Comparison of ENCODE assay signal across 10 cellular contexts in genomic region chr5:16179511-16179935, GRCh38. TPM values are rescaled to one million over a fixed set of nuclear protein-coding genes. Genes with fewer than 3 reads are reported as not detected.
DNase-seq lines count a peak whose midpoint lies in the region; TF ChIP-seq lines count a peak whose summit lies in the region.
"Had no signal": no experiment of that assay in that cellular context is flagged by ENCODE, and none has a peak within 500 bp of the region (broad histone marks: within the 10 kb centered on the region; RNA-seq: fewer than 3 reads in every experiment).

MARCHF11 (minus strand) TSS chr5:16179791; CDS start chr5:16179575, 216 bp downstream.

- H2BK12ac ChIP-seq in trophoblast cell (ENCODE audit: low read length): no peak within 1 kb of the TSS

- H3K27me3 ChIP-seq in trophoblast cell (ENCODE audit: insufficient read depth, low read length) (peaks cover 18% of the 10 kb centered on the region), Peyer's patch (peaks cover 0 to 10% of the 10 kb centered on the region in 2 donors)

- no peaks in the 10 kb centered on the region for H3K36me3 Mint-ChIP-seq in glutamatergic neuron (ENCODE audit: unreplicated experiment)

- H3K9me3 ChIP-seq in trophoblast cell (ENCODE audit: insufficient read depth, low read depth, low read length): no peaks in the 10 kb centered on the region
- no peaks in the 10 kb centered on the region for H3K9me3 ChIP-seq in Peyer's patch
- H3K9me3 ChIP-seq: left lung had no signal

- H3K4me1 Mint-ChIP-seq in glutamatergic neuron (ENCODE audit: low read depth, unreplicated experiment): no peaks in the 10 kb centered on the region

- H3K4me3 Mint-ChIP-seq in glutamatergic neuron (ENCODE audit: unreplicated experiment): peak within 1 kb of the TSS; percentile 82
- H3K4me3 Mint-ChIP-seq: dendritic cell treated with granulocyte-macrophage colony-stimulating factor and Interleukin-4, amounts not matched to agents 40 ng/mL and 50 ng/mL, for 4 days had no signal

- H3K18ac ChIP-seq in trophoblast cell (ENCODE audit: low read length): no peak within 1 kb of the TSS

- no peaks in the 10 kb centered on the region for H3K36me3 ChIP-seq in trophoblast cell (ENCODE audit: control insufficient read depth in 1 of 2, insufficient read depth in 2 of 2, low read length in 2 of 2)
- H3K36me3 ChIP-seq in Peyer's patch: no peaks in the 10 kb centered on the region
- H3K36me3 ChIP-seq: left lung had no signal

- no peak within 1 kb of the TSS for H3K14ac ChIP-seq in trophoblast cell (ENCODE audit: low read length)

- H2BK5ac ChIP-seq in trophoblast cell (ENCODE audit: low read depth, low read length, poor library complexity): no peak within 1 kb of the TSS

- H2BK120ac ChIP-seq in trophoblast cell (ENCODE audit: insufficient read depth, low read length, poor library complexity): no peak within 1 kb of the TSS

- H3K4me1 ChIP-seq in trophoblast cell (ENCODE audit: control insufficient read depth in 1 of 2, insufficient read depth in 2 of 2, low read length in 2 of 2) (peaks cover 4 to 6% of the 10 kb centered on the region in 2 experiments), Peyer's patch (no peaks in the 10 kb centered on the region)
- H3K4me1 ChIP-seq: left lung had no signal

- no CpG with 5 or more reads among the region's 59 CpGs for WGBS in trophoblast cell (ENCODE audit: extremely low coverage, insufficient coverage, insufficient read length)

- peaks cover 15% of the 10 kb centered on the region for H3K27me3 Mint-ChIP-seq in glutamatergic neuron (ENCODE audit: unreplicated experiment)

- H3K27ac ChIP-seq in trophoblast cell (ENCODE audit: low read depth, low read length): no peak within 1 kb of the TSS
- no peak within 1 kb of the TSS for H3K27ac ChIP-seq in Peyer's patch
- H3K27ac ChIP-seq: left lung had no signal

- no peak within 1 kb of the TSS for H4K12ac ChIP-seq in trophoblast cell (ENCODE audit: low read depth, low read length)

- no peak within 1 kb of the TSS for H3K4ac ChIP-seq in trophoblast cell (ENCODE audit: low read depth, low read length)

- no peaks in the 10 kb centered on the region for H3K79me2 ChIP-seq in trophoblast cell (ENCODE audit: control insufficient read depth, insufficient read depth, low read length, poor library complexity)

- no peak for TF ChIP-seq CTCF in glutamatergic neuron (IDR thresholded peaks at IDR 0.05; ENCODE audit: partially characterized antibody, unreplicated experiment)
- TF ChIP-seq CTCF in Peyer's patch (IDR thresholded peaks at IDR 0.05): no peak

- no peak within 1 kb of the TSS for H2AK5ac ChIP-seq in trophoblast cell (ENCODE audit: low read length)

- no peak for TF ChIP-seq POLR2A in Peyer's patch (IDR thresholded peaks at IDR 0.05)

- peak within 1 kb of the TSS; percentile 77 for H3K4me3 ChIP-seq in trophoblast cell (ENCODE audit: low read depth, low read length)
- peak within 1 kb of the TSS in 1 of 4 donors; percentile 7 for H3K4me3 ChIP-seq in Peyer's patch
- H3K4me3 ChIP-seq: left lung had no signal

- no peak within 1 kb of the TSS for H3K27ac Mint-ChIP-seq in glutamatergic neuron (ENCODE audit: unreplicated experiment)
- H3K27ac Mint-ChIP-seq: dendritic cell treated with granulocyte-macrophage colony-stimulating factor and Interleukin-4, amounts not matched to agents 40 ng/mL and 50 ng/mL, for 4 days had no signal

- no peak within 1 kb of the TSS for H3K23ac ChIP-seq in trophoblast cell (ENCODE audit: low read length)

- H3K9me3 Mint-ChIP-seq in glutamatergic neuron (ENCODE audit: unreplicated experiment): peaks cover 4% of the 10 kb centered on the region
- H3K9me3 Mint-ChIP-seq: dendritic cell treated with granulocyte-macrophage colony-stimulating factor and Interleukin-4, amounts not matched to agents 40 ng/mL and 50 ng/mL, for 4 days had no signal

- DNase-seq in NCI-H345 (lab: John Stamatoyannopoulos, UW): peak; percentile 68
- DNase-seq in NCI-H345 treated with DMSO at 0.1 percent for 48 hours (lab: John Stamatoyannopoulos, UW; ENCODE audit: unreplicated experiment): no peak
- peak; percentile 5 for DNase-seq in NCI-H2227 treated with DMSO at 0.1 percent for 48 hours (lab: John Stamatoyannopoulos, UW)
- DNase-seq in glutamatergic neuron: peak; percentile 75
- DNase-seq in trophoblast cell: no peak
- no peak for DNase-seq in Peyer's patch
- DNase-seq in NAMALWA (ENCODE audit: low spot score): no peak
- no peak for DNase-seq in globus pallidus (ENCODE audit: low spot score)

- no peak within 1 kb of the TSS for H3K9ac ChIP-seq in trophoblast cell (ENCODE audit: low read length)

- peak within 1 kb of the TSS; percentile 98 for H3K4me2 ChIP-seq in trophoblast cell (ENCODE audit: low read length)

- no peaks in the 10 kb centered on the region for H3K79me1 ChIP-seq in trophoblast cell (ENCODE audit: low read length)

- H4K91ac ChIP-seq in trophoblast cell (ENCODE audit: low read depth, low read length): no peak within 1 kb of the TSS

- no peak within 1 kb of the TSS for H4K8ac ChIP-seq in trophoblast cell (ENCODE audit: low read depth, low read length)

- H2AFZ ChIP-seq in trophoblast cell (ENCODE audit: insufficient read depth, low read length, poor library complexity): no peak within 1 kb of the TSS

RNA-seq across cellular contexts. Expression of gene MARCHF11, which starts in this region (rescaled TPM):
- 1.5 TPM for total RNA-seq in glutamatergic neuron (ENCODE audit: unreplicated experiment)
- polyA plus RNA-seq in trophoblast cell (2013): 0.19 and 0.22 TPM in 2 replicates
- total RNA-seq in Peyer's patch: not detected
- total RNA-seq: left lung had no signal

Comparison
In these comparisons a context has a peak if more than half of its experiments do, and no peak if none do; other contexts are left out.
1. DNase-seq: peak in NCI-H345 (single experiment), NCI-H2227 treated with DMSO at 0.1 percent for 48 hours (single experiment) and glutamatergic neuron (single experiment); none in NCI-H345 treated with DMSO at 0.1 percent for 48 hours (single experiment), trophoblast cell (0 of 2), Peyer's patch (0 of 3), NAMALWA (single experiment) and globus pallidus (single experiment).